ENCODE assay signal across 29 cellular contexts in genomic region chr2:231380991-231381847, GRCh38. TPM values are rescaled to one million over a fixed set of nuclear protein-coding genes. Genes with fewer than 3 reads are reported as not detected.
"Had no signal": no experiment of that assay in that cellular context is flagged by ENCODE, and none has a peak within 500 bp of the region (broad histone marks: within the 10 kb centered on the region; RNA-seq: fewer than 3 reads in every experiment).

No MANE protein-coding gene starts in this region.

- H3K4me3 Mint-ChIP-seq: activated CD8-positive, alpha-beta T cell treated with anti-CD3 and anti-CD28 coated beads for 36 hours; activated T-cell treated with anti-CD3 and anti-CD28 coated beads, Interleukin-2, amount 50 U/mL, for 4 hours; central memory CD8-positive, alpha-beta T cell; naive thymus-derived CD8-positive, alpha-beta T cell; stimulated activated memory B cell treated with anti-CD40 and anti-IgM and Interleukin-4, amounts not matched to agents 10 μg/mL and 1 μg/mL and 100 μg/mL, for 72 hours had no signal

- DNase-seq: activated CD4-positive, alpha-beta T cell treated with anti-CD3 and anti-CD28 coated beads for 1 hour; activated CD4-positive, alpha-beta T cell treated with anti-CD3 and anti-CD28 coated beads, Interleukin-2, amount 50 U/mL, for 1 hour; activated CD8-positive, alpha-beta T cell treated with anti-CD3 and anti-CD28 coated beads for 36 hours; activated T-cell treated with anti-CD3 and anti-CD28 coated beads, Interleukin-2, amount 50 U/mL, for 4 hours; dorsolateral prefrontal cortex; effector memory CD4-positive, alpha-beta T cell; erythroblast; gastrocnemius medialis; glutamatergic neuron; left cardiac atrium; left ventricle myocardium superior; midbrain; naive thymus-derived CD8-positive, alpha-beta T cell; psoas muscle; stimulated activated CD4-positive, alpha-beta T cell treated with anti-CD3 and anti-CD28 coated beads, Interleukin-1b, Interleukin-23, amount 100 ng/mL, for 48 hours; stimulated activated CD4-positive, alpha-beta T cell treated with anti-CD3 and anti-CD28 coated beads, Interleukin-4, amount 100 ng/mL, for 4 hours; stimulated activated CD8-positive, alpha-beta memory T cell treated with anti-CD3 and anti-CD28 coated beads, Interleukin-4, amount 100 ng/mL, for 48 hours; T-helper 2 cell had no signal

- H3K27me3 ChIP-seq: breast epithelium, dorsolateral prefrontal cortex, gastrocnemius medialis, pancreas, suprapubic skin, tibial nerve had no signal

- H3K27ac ChIP-seq: breast epithelium, coronary artery, gastrocnemius medialis, pancreas, psoas muscle, suprapubic skin, tibial nerve had no signal

- H3K36me3 ChIP-seq: breast epithelium, gastrocnemius medialis, pancreas, suprapubic skin had no signal

- ATAC-seq: activated CD8-positive, alpha-beta T cell treated with anti-CD3 and anti-CD28 coated beads for 36 hours; activated naive CD4-positive, alpha-beta T cell treated with anti-CD3 and anti-CD28 coated beads, Interleukin-2, amount 50 U/mL, for 72 hours; gastrocnemius medialis; left cardiac atrium; left ventricle myocardium superior; naive thymus-derived CD8-positive, alpha-beta T cell; pancreas; psoas muscle had no signal

- H3K4me3 ChIP-seq: breast epithelium, coronary artery, dorsolateral prefrontal cortex, gastrocnemius medialis, pancreas, psoas muscle, smooth muscle cell, suprapubic skin, tibial nerve had no signal

- H3K9me3 ChIP-seq: breast epithelium, gastrocnemius medialis, pancreas, psoas muscle, suprapubic skin had no signal

- H3K4me1 ChIP-seq: breast epithelium, gastrocnemius medialis, pancreas, psoas muscle, tibial nerve had no signal

- H3K4me1 Mint-ChIP-seq: central memory CD8-positive, alpha-beta T cell had no signal

- FAIRE-seq: keratinocyte, pancreas had no signal

- H3K27me3 Mint-ChIP-seq: activated CD8-positive, alpha-beta T cell treated with anti-CD3 and anti-CD28 coated beads for 36 hours had no signal

- H3K4me2 ChIP-seq: smooth muscle cell had no signal

- H3K27ac Mint-ChIP-seq: activated CD8-positive, alpha-beta T cell treated with anti-CD3 and anti-CD28 coated beads for 36 hours; activated naive CD4-positive, alpha-beta T cell treated with anti-CD3 and anti-CD28 coated beads, Interleukin-2, amount 50 U/mL, for 72 hours; activated T-helper 2 cell treated with anti-CD3 and anti-CD28 coated beads, Interferon-gamma antibody, Interleukin-2, Interleukin-4, amounts not matched to agents 10 μg/mL and 5 μg/mL and 100 μg/mL, durations not matched to agents 14 hours and 24 hours and 36 hours; naive thymus-derived CD8-positive, alpha-beta T cell; stimulated activated memory B cell treated with anti-CD40 and anti-IgM and Interleukin-4, amounts not matched to agents 10 μg/mL and 1 μg/mL and 100 μg/mL, for 72 hours had no signal

RNA-seq across cellular contexts. Expression of gene B3GNT7, which starts 14.3 kb away (rescaled TPM):
- polyA plus RNA-seq: keratinocyte had no signal
